ENCODE assay signal across 25 cellular contexts in the genomic region with DNA sequence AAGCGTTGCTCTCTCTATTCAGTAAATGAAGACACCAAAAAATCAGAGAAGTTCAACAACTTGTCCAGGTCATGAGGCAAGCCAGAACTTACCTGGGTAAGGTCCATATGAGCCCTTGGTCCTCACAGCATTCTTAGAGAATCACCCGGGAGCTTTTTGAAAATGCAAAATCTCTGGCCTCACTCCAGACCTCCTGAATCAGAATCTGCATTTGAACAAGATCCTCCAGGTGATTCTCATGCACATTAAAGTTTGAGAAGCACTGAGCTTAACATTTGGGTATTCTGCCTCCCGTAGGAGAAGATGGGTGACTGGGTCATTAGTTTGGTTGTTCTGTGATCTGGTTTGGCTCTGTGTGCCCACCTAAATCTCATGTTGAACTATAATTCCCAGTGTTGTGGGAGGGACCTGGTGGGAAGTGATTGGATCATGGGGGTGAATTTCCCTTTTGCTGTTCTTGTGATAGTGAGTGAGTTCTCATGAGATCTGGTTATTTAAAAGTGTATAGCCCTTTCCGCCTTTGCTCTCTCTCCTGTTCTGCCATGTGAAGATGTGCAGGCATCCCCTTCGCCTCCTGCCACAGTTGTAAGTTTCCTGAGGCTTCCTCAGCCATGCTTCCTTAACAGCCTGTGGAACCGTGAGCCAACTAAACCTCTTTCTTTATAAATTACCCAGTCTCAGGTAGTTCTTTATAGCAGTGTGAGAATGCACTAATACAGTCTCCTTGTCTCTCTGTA.
DNase-seq lines count a peak whose midpoint lies in the region; ATAC-seq and TF ChIP-seq lines count a peak whose summit lies in the region.
"Had no signal": no experiment of that assay in that cellular context is flagged by ENCODE, and none has a peak within 500 bp of the region (broad histone marks: within the 10 kb centered on the region; RNA-seq: fewer than 3 reads in every experiment).

No MANE protein-coding gene starts in this region.

- peak overlapping the region; percentile 39 for H3K4me3 Mint-ChIP-seq in WTC11
- H3K4me3 Mint-ChIP-seq: activated naive CD8-positive, alpha-beta T cell treated with anti-CD3 and anti-CD28 coated beads, Interleukin-2, amount 10 ng/mL, durations not matched to agents 7 days and 5 days; activated T-cell treated with anti-CD3 and anti-CD28 coated beads, Interleukin-2, amount 50 U/mL, for 24 hours; dendritic cell treated with granulocyte-macrophage colony-stimulating factor and Interleukin-4, amounts not matched to agents 40 ng/mL and 50 ng/mL, for 4 days; neural crest cell; stimulated activated naive CD8-positive, alpha-beta T cell treated with anti-CD3 and anti-CD28 coated beads, Interleukin-15, Interleukin-2, amounts not matched to agents 100 ng/mL and 50 ng/mL, for 24 hours had no signal

- ATAC-seq in WTC11: peak; percentile 83
- ATAC-seq in mucosa of descending colon: no peak
- ATAC-seq: GM12878 had no signal

- no peaks in the 10 kb centered on the region for H3K36me3 Mint-ChIP-seq in WTC11

- H3K27ac Mint-ChIP-seq in WTC11: peak overlapping the region; percentile 97
- H3K27ac Mint-ChIP-seq: activated naive CD8-positive, alpha-beta T cell treated with anti-CD3 and anti-CD28 coated beads, Interleukin-2, amount 10 ng/mL, durations not matched to agents 7 days and 5 days; activated T-cell treated with anti-CD3 and anti-CD28 coated beads, Interleukin-2, amount 50 U/mL, for 24 hours; dendritic cell treated with granulocyte-macrophage colony-stimulating factor and Interleukin-4, amounts not matched to agents 40 ng/mL and 50 ng/mL, for 4 days; stimulated activated naive CD8-positive, alpha-beta T cell treated with anti-CD3 and anti-CD28 coated beads, Interleukin-15, Interleukin-2, amounts not matched to agents 100 ng/mL and 50 ng/mL, for 24 hours had no signal

- H3K4me1 Mint-ChIP-seq in WTC11: peaks cover 75% of the 10 kb centered on the region

- no peak overlapping the region for H3K9ac ChIP-seq in rectal smooth muscle tissue (ENCODE audit: low read length)

- WGBS in iPS DF 6.9 (ENCODE audit: insufficient coverage, insufficient read length): no CpG with 5 or more reads among the region's 6 CpGs

- no peaks in the 10 kb centered on the region for H3K9me3 Mint-ChIP-seq in WTC11
- H3K9me3 Mint-ChIP-seq: activated T-cell treated with anti-CD3 and anti-CD28 coated beads, Interleukin-2, amount 50 U/mL, for 24 hours; dendritic cell treated with granulocyte-macrophage colony-stimulating factor and Interleukin-4, amounts not matched to agents 40 ng/mL and 50 ng/mL, for 4 days; neural crest cell; stimulated activated naive CD8-positive, alpha-beta T cell treated with anti-CD3 and anti-CD28 coated beads, Interleukin-15, Interleukin-2, amounts not matched to agents 100 ng/mL and 50 ng/mL, for 24 hours had no signal

- no peak for DNase-seq in WTC11 (ENCODE audit: low spot score)
- DNase-seq in iPS DF 6.9 (ENCODE audit: low read depth, low spot score): peak; percentile 31
- DNase-seq in MG63: no peak
- no peak for DNase-seq in mucosa of descending colon
- no peak for DNase-seq in NCI-H2227 treated with DMSO at 0.1 percent for 48 hours (lab: John Stamatoyannopoulos, UW)
- DNase-seq in activated T-cell treated with anti-CD3 and anti-CD28 coated beads, Interleukin-2, amount 50 U/mL, for 1 hour: no peak
- DNase-seq: activated CD4-positive, alpha-beta T cell treated with anti-CD3 and anti-CD28 coated beads for 48 hours; activated gamma-delta T cell; activated naive CD8-positive, alpha-beta T cell treated with anti-CD3 and anti-CD28 coated beads, Interleukin-2, amount 10 ng/mL, durations not matched to agents 7 days and 5 days; activated T-cell treated with anti-CD3 and anti-CD28 coated beads, Interleukin-2, amount 50 U/mL, for 24 hours; central memory CD4-positive, alpha-beta T cell; NCI-H1694; NCI-H510A treated with DMSO at 0.1 percent for 48 hours; NK-92 treated with Interleukin-12 subunit alpha and Interleukin-12 subunit beta, amount 100 ng/mL, for 24 hours; Right ventricle myocardium superior had no signal

- CTCF ChIA-PET in WTC11 (lab: Charles Lee): interaction anchor here (0.8 to 1.8 kb wide), 3 partner anchors 97 to 107 kb away, joined by 4 read pairs; no protein-coding TSS in a partner anchor

- H3K27ac ChIP-seq in iPS DF 6.9 (ENCODE audit: low read length) (no peak overlapping the region), rectal smooth muscle tissue (ENCODE audit: low read depth, low read length) (peak overlapping the region; percentile 89)
- H3K27ac ChIP-seq: C4-2B, VCaP had no signal

- intact Hi-C loops in mucosa of descending colon (cut with DNase I, micrococcal nuclease): no loop called here

- TF ChIP-seq CTCF in WTC11 (IDR thresholded peaks at IDR 0.05) (no peak), mucosa of descending colon (IDR thresholded peaks at IDR 0.05) (no peak)

- no peaks in the 10 kb centered on the region for H3K27me3 ChIP-seq in iPS DF 6.9 (ENCODE audit: control insufficient read depth, insufficient read depth, low read length)
- H3K27me3 ChIP-seq in rectal smooth muscle tissue (ENCODE audit: control insufficient read depth, insufficient read depth, low read length): no peaks in the 10 kb centered on the region
- no peaks in the 10 kb centered on the region for H3K27me3 ChIP-seq in MG63
- H3K27me3 ChIP-seq: tibial nerve had no signal

- no peaks in the 10 kb centered on the region for H3K9me3 ChIP-seq in iPS DF 6.9 (ENCODE audit: control insufficient read depth, insufficient read depth, low read length)
- H3K9me3 ChIP-seq in MG63: no peaks in the 10 kb centered on the region
- H3K9me3 ChIP-seq in mucosa of descending colon: no peaks in the 10 kb centered on the region
- H3K9me3 ChIP-seq: prostate gland, tibial nerve had no signal

- H3K27me3 Mint-ChIP-seq in WTC11 (ENCODE audit: low read depth): no peaks in the 10 kb centered on the region
- H3K27me3 Mint-ChIP-seq: activated T-cell treated with anti-CD3 and anti-CD28 coated beads, Interleukin-2, amount 50 U/mL, for 24 hours; dendritic cell treated with granulocyte-macrophage colony-stimulating factor and Interleukin-4, amounts not matched to agents 40 ng/mL and 50 ng/mL, for 4 days; stimulated activated naive CD8-positive, alpha-beta T cell treated with anti-CD3 and anti-CD28 coated beads, Interleukin-15, Interleukin-2, amounts not matched to agents 100 ng/mL and 50 ng/mL, for 24 hours had no signal

- H3K36me3 ChIP-seq in iPS DF 6.9 (ENCODE audit: control insufficient read depth, insufficient read depth, low read length): no peaks in the 10 kb centered on the region
- no peaks in the 10 kb centered on the region for H3K36me3 ChIP-seq in rectal smooth muscle tissue (ENCODE audit: control insufficient read depth, insufficient read depth, low read length)
- H3K36me3 ChIP-seq in MG63: no peaks in the 10 kb centered on the region
- H3K36me3 ChIP-seq in mucosa of descending colon (ENCODE audit: low read depth): no peaks in the 10 kb centered on the region
- H3K36me3 ChIP-seq: prostate gland, tibial nerve had no signal

- H3K4me1 ChIP-seq in iPS DF 6.9 (ENCODE audit: control insufficient read depth, insufficient read depth, low read length): peaks cover 1% of the 10 kb centered on the region; the same call in 1 of the 2 replicates
- H3K4me1 ChIP-seq in rectal smooth muscle tissue (ENCODE audit: control insufficient read depth, insufficient read depth, low read length): peaks cover 43% of the 10 kb centered on the region
- no peaks in the 10 kb centered on the region for H3K4me1 ChIP-seq in mucosa of descending colon (ENCODE audit: low read depth)
- H3K4me1 ChIP-seq: prostate gland had no signal

- H3K4me3 ChIP-seq in iPS DF 6.9 (ENCODE audit: low read length): no peak overlapping the region
- no peak overlapping the region for H3K4me3 ChIP-seq in rectal smooth muscle tissue (ENCODE audit: low read length)
- no peak overlapping the region for H3K4me3 ChIP-seq in MG63
- H3K4me3 ChIP-seq in mucosa of descending colon: no peak overlapping the region
- H3K4me3 ChIP-seq: GM12878, lung, prostate gland, tibial nerve had no signal

- POLR2A ChIA-PET in WTC11 (lab: Charles Lee): no interaction called here

TF ChIP-seq in WTC11, 78 proteins besides CTCF, POLR2A, EP300 and RAD21 (continues in another document):
- TF ChIP-seq, protein P1, sequence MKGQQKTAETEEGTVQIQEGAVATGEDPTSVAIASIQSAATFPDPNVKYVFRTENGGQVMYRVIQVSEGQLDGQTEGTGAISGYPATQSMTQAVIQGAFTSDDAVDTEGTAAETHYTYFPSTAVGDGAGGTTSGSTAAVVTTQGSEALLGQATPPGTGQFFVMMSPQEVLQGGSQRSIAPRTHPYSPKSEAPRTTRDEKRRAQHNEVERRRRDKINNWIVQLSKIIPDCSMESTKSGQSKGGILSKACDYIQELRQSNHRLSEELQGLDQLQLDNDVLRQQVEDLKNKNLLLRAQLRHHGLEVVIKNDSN (CRISPR knock-in tag; IDR thresholded peaks at IDR 0.05): peak; percentile 29; the same call in 1 of the 2 replicates
- TF ChIP-seq SMAD3 (CRISPR knock-in tag; IDR thresholded peaks at IDR 0.05; ENCODE audit: borderline replicate concordance) (0 out of 2 replicates have a peak, but pooled peaks have one; percentile 19), ATF3 (CRISPR knock-in tag; conservative IDR thresholded peaks at IDR 0.05) (no peak), FOXK1 (CRISPR knock-in tag; IDR thresholded peaks at IDR 0.05) (peak; percentile 58; the same call in 1 of the 2 replicates), EMX1 (CRISPR knock-in tag; IDR thresholded peaks at IDR 0.05) (no peak)
